In the genomic region with DNA sequence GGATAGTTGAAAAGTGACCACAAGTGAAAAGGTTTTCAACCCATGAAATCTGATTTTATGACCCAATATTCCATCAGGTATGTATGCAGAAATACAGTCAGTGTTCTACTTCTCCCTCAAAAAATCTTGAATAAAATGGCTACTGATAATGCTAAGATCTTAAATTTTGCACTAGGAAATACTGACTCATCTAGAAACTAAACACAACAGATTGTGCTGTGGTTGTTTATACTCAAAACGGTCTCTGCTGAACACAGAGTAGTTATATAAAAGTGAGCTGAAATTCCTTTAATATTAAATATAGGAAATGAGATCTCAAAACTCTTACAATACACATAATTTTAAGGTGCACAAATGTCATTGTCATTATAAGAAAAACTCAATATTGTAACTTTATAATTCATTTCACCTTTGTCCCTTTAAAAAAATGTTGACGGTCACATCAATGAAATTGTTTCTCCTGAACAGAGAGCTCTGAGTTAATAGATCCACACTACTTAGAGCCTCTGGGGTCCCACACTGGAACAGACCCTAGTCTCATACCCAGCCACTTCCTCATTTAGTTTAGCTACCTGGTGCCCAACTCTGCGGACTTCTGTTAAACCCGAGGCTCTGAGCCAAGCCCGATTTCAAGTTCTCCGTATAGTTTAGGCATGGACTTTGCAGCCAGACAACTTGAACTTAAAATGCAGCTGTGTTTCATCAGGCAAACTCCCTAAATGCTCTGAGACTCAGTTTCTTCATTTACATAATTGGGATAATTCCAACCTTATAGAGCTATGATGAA, we compare ENCODE assay signal across 17 cellular contexts. TPM values are rescaled to one million over a fixed set of nuclear protein-coding genes. Genes with fewer than 3 reads are reported as not detected.
DNase-seq lines count a peak whose midpoint lies in the region; ATAC-seq and TF ChIP-seq lines count a peak whose summit lies in the region.
"Had no signal": no experiment of that assay in that cellular context is flagged by ENCODE, and none has a peak within 500 bp of the region (broad histone marks: within the 10 kb centered on the region; RNA-seq: fewer than 3 reads in every experiment).

No MANE protein-coding gene starts in this region.

- peaks cover 15% of the 10 kb centered on the region for H3K4me1 Mint-ChIP-seq in activated CD8-positive, alpha-beta memory T cell treated with anti-CD3 and anti-CD28 coated beads, Interleukin-2, amount 10 ng/mL, durations not matched to agents 7 days and 5 days
- H3K4me1 Mint-ChIP-seq in memory B cell = peaks cover 4% of the 10 kb centered on the region

- CTCF ChIA-PET in activated CD8-positive, alpha-beta memory T cell treated with anti-CD3 and anti-CD28 coated beads, Interleukin-2, amount 10 ng/mL, durations not matched to agents 7 days and 5 days (lab: Charles Lee) = no interaction called here

- H3K27ac Mint-ChIP-seq in activated CD8-positive, alpha-beta memory T cell treated with anti-CD3 and anti-CD28 coated beads, Interleukin-2, amount 10 ng/mL, durations not matched to agents 7 days and 5 days = no peak overlapping the region
- H3K27ac Mint-ChIP-seq in memory B cell = peak overlapping the region; percentile 35
- H3K27ac Mint-ChIP-seq: CD8-positive, alpha-beta memory T cell had no signal

- no peak for TF ChIP-seq POLR2A in GM18505 (IDR thresholded peaks at IDR 0.05; ENCODE audit: borderline replicate concordance, extremely low read depth, insufficient read depth, insufficient read length)

- H3K9me3 Mint-ChIP-seq in activated CD8-positive, alpha-beta memory T cell treated with anti-CD3 and anti-CD28 coated beads, Interleukin-2, amount 10 ng/mL, durations not matched to agents 7 days and 5 days (ENCODE audit: low read depth) = no peaks in the 10 kb centered on the region
- no peaks in the 10 kb centered on the region for H3K9me3 Mint-ChIP-seq in memory B cell
- H3K9me3 Mint-ChIP-seq: CD8-positive, alpha-beta memory T cell had no signal

- ATAC-seq in activated CD8-positive, alpha-beta memory T cell treated with anti-CD3 and anti-CD28 coated beads, Interleukin-2, amount 10 ng/mL, durations not matched to agents 7 days and 5 days = peak; percentile 58
- ATAC-seq in HG02870 (IDR thresholded peaks at IDR 0.05; ENCODE audit: unreplicated experiment) = peak; percentile 62
- no peak for ATAC-seq in memory B cell (ENCODE audit: low read depth)
- no peak for ATAC-seq in GM18505 (IDR thresholded peaks at IDR 0.05; ENCODE audit: unreplicated experiment)
- ATAC-seq: HCT116 had no signal

- no peak for DNase-seq in activated CD8-positive, alpha-beta memory T cell treated with anti-CD3 and anti-CD28 coated beads, Interleukin-2, amount 10 ng/mL, durations not matched to agents 7 days and 5 days
- DNase-seq in activated CD8-positive, alpha-beta memory T cell treated with anti-CD3 and anti-CD28 coated beads, Interleukin-2, amount 50 U/mL, for 4 hours = no peak
- DNase-seq in M059J (ENCODE audit: low read depth) (peak; percentile 7), memory B cell (ENCODE audit: low spot score in 2 of 2) (no peak), cortex of kidney (lab: John Stamatoyannopoulos, UW) (no peak), superior temporal gyrus (ENCODE audit: extremely low spot score) (no peak)
- DNase-seq: CD8-positive, alpha-beta memory T cell; DMS79 treated with DMSO at 0.1 percent for 48 hours; MV-4-11; NCI-H1417; NCI-H187 treated with DMSO at 0.1 percent for 48 hours; NCI-H69; RPMI8226; SIG-M5 had no signal

- no peak overlapping the region for H3K4me3 Mint-ChIP-seq in activated CD8-positive, alpha-beta memory T cell treated with anti-CD3 and anti-CD28 coated beads, Interleukin-2, amount 10 ng/mL, durations not matched to agents 7 days and 5 days
- H3K4me3 Mint-ChIP-seq in memory B cell = no peak overlapping the region
- H3K4me3 Mint-ChIP-seq: CD8-positive, alpha-beta memory T cell had no signal

- H3K27me3 Mint-ChIP-seq in activated CD8-positive, alpha-beta memory T cell treated with anti-CD3 and anti-CD28 coated beads, Interleukin-2, amount 10 ng/mL, durations not matched to agents 7 days and 5 days = no peaks in the 10 kb centered on the region
- no peaks in the 10 kb centered on the region for H3K27me3 Mint-ChIP-seq in memory B cell

- no peaks in the 10 kb centered on the region for H3K36me3 Mint-ChIP-seq in activated CD8-positive, alpha-beta memory T cell treated with anti-CD3 and anti-CD28 coated beads, Interleukin-2, amount 10 ng/mL, durations not matched to agents 7 days and 5 days
- H3K36me3 Mint-ChIP-seq in memory B cell = peaks cover 14% of the 10 kb centered on the region
- H3K36me3 Mint-ChIP-seq: CD8-positive, alpha-beta memory T cell had no signal

RNA-seq across cellular contexts. Expression of gene COCH, which starts 9.3 kb away (rescaled TPM):
- total RNA-seq in activated CD8-positive, alpha-beta memory T cell treated with anti-CD3 and anti-CD28 coated beads, Interleukin-2, amount 10 ng/mL, durations not matched to agents 7 days and 5 days = 1 to 10 TPM; 1.9 to 5.0 TPM
- not detected in 2 replicates for total RNA-seq in M059J (2014; rRNA removed; shearing (Covaris generic))

Comparison
In these comparisons a context has a peak if more than half of its experiments do, and no peak if none do; other contexts are left out.
1. ATAC-seq: peak in activated CD8-positive, alpha-beta memory T cell treated with anti-CD3 and anti-CD28 coated beads, Interleukin-2, amount 10 ng/mL, durations not matched to agents 7 days and 5 days (single experiment) and HG02870 (single experiment); none in memory B cell (single experiment) and GM18505 (single experiment).